Comparison of ENCODE assay signal across 17 cellular contexts in the genomic region with DNA sequence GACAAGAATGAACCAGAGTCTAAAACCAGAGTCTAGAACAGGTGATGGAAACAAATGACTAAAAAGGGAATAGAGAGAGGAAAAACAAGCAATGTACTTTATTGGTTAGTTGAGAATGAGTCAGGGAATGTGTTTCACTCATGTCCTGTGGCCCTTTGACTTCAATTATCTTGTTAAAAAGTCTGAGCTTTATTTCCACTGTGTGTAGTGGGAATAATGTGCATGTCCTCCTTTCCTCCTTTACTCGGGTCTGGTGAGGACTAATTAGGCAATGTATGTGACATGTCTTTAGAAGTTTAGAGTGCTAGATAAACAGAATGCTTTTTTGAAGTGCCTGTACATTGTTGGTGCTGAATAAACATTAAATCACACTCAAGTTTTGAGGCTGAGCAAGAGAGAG. TPM values are rescaled to one million over a fixed set of nuclear protein-coding genes. Genes with fewer than 3 reads are reported as not detected.
DNase-seq lines count a peak whose midpoint lies in the region; ATAC-seq and TF ChIP-seq lines count a peak whose summit lies in the region.
"Had no signal": no experiment of that assay in that cellular context is flagged by ENCODE, and none has a peak within 500 bp of the region (broad histone marks: within the 10 kb centered on the region; RNA-seq: fewer than 3 reads in every experiment).

No MANE protein-coding gene starts in this region.

- H3K9me2 ChIP-seq in GM23338 (ENCODE audit: insufficient read depth) = no peaks in the 10 kb centered on the region

- H3K36me3 ChIP-seq in GM23338 (ENCODE audit: insufficient read depth) (peaks cover 8% of the 10 kb centered on the region; the same call in 1 of the 2 replicates), muscle layer of colon (ENCODE audit: insufficient read depth, low read length) (no peaks in the 10 kb centered on the region)
- no peaks in the 10 kb centered on the region for H3K36me3 ChIP-seq in naive thymus-derived CD4-positive, alpha-beta T cell (ENCODE audit: control insufficient read depth in 2 of 3, insufficient read depth in 3 of 3, low read length in 3 of 3)

- H3K27ac ChIP-seq in GM23338 (ENCODE audit: low read depth) = no peak overlapping the region
- peak overlapping the region; percentile 65 for H3K27ac ChIP-seq in muscle layer of colon (ENCODE audit: low read depth, low read length)
- H3K27ac ChIP-seq in naive thymus-derived CD4-positive, alpha-beta T cell (ENCODE audit: low read depth, low read length) = no peak overlapping the region
- H3K27ac ChIP-seq: epithelial cell of prostate had no signal

- no peaks in the 10 kb centered on the region for H3K9me3 Mint-ChIP-seq in GM23338
- peaks cover 0 to 29% (median 4%) of the 10 kb centered on the region in 11 donors for H3K9me3 Mint-ChIP-seq in naive thymus-derived CD4-positive, alpha-beta T cell

- H3K4me1 Mint-ChIP-seq in GM23338 = peaks cover 9% of the 10 kb centered on the region
- H3K4me1 Mint-ChIP-seq in naive thymus-derived CD4-positive, alpha-beta T cell = no peaks in the 10 kb centered on the region
- H3K4me1 Mint-ChIP-seq: activated naive CD8-positive, alpha-beta T cell treated with anti-CD3 and anti-CD28 coated beads for 36 hours; central memory CD8-positive, alpha-beta T cell; IgD-negative memory B cell; stimulated activated effector memory CD8-positive, alpha-beta T cell treated with anti-CD3 and anti-CD28 coated beads, Interleukin-12 subunit alpha, Interleukin-12 subunit beta, amount 100 ng/mL, for 72 hours had no signal

- H2AFZ ChIP-seq in GM23338 = no peak overlapping the region

- no peaks in the 10 kb centered on the region for H3K36me3 Mint-ChIP-seq in GM23338 (ENCODE audit: low read depth)
- no peaks in the 10 kb centered on the region for H3K36me3 Mint-ChIP-seq in naive thymus-derived CD4-positive, alpha-beta T cell
- H3K36me3 Mint-ChIP-seq: activated naive CD8-positive, alpha-beta T cell treated with anti-CD3 and anti-CD28 coated beads for 36 hours; IgD-negative memory B cell; stimulated activated effector memory CD8-positive, alpha-beta T cell treated with anti-CD3 and anti-CD28 coated beads, Interleukin-12 subunit alpha, Interleukin-12 subunit beta, amount 100 ng/mL, for 72 hours had no signal

- H3K4me3 ChIP-seq in GM23338 (no peak overlapping the region), muscle layer of colon (ENCODE audit: low read depth in 1 of 2, low read length in 2 of 2) (peak overlapping the region in 1 of 2 donors; percentile 57)
- H3K4me3 ChIP-seq in naive thymus-derived CD4-positive, alpha-beta T cell (ENCODE audit: low read length) = no peak overlapping the region

- H3K4me3 Mint-ChIP-seq in GM23338 = no peak overlapping the region
- H3K4me3 Mint-ChIP-seq in naive thymus-derived CD4-positive, alpha-beta T cell = no peak overlapping the region
- H3K4me3 Mint-ChIP-seq: activated naive CD8-positive, alpha-beta T cell treated with anti-CD3 and anti-CD28 coated beads for 36 hours; activated T-cell treated with anti-CD3 and anti-CD28 coated beads, Interleukin-2, amount 50 U/mL, for 4 hours; central memory CD8-positive, alpha-beta T cell; IgD-negative memory B cell; stimulated activated effector memory CD8-positive, alpha-beta T cell treated with anti-CD3 and anti-CD28 coated beads, Interleukin-12 subunit alpha, Interleukin-12 subunit beta, amount 100 ng/mL, for 72 hours had no signal

- H3F3A ChIP-seq in GM23338 (replicated peaks; ENCODE audit: low read depth) = no peaks in the 10 kb centered on the region

- no peaks in the 10 kb centered on the region for H3K79me2 ChIP-seq in GM23338 (replicated peaks; ENCODE audit: insufficient read depth)

- no peaks in the 10 kb centered on the region for H3K27me3 ChIP-seq in GM23338 (ENCODE audit: insufficient read depth)
- H3K27me3 ChIP-seq in muscle layer of colon (ENCODE audit: control insufficient read depth in 1 of 2, insufficient read depth in 2 of 2, low read length in 2 of 2) = no peaks in the 10 kb centered on the region
- no peaks in the 10 kb centered on the region for H3K27me3 ChIP-seq in naive thymus-derived CD4-positive, alpha-beta T cell (ENCODE audit: control insufficient read depth in 2 of 2, insufficient read depth in 2 of 2, low read length in 2 of 2)

- H4K20me1 ChIP-seq in GM23338 (replicated peaks; ENCODE audit: insufficient read depth) = no peaks in the 10 kb centered on the region

- peaks cover 9% of the 10 kb centered on the region; the same call in 1 of the 2 replicates for H3K4me1 ChIP-seq in GM23338 (ENCODE audit: insufficient read depth)
- peaks cover 26% of the 10 kb centered on the region for H3K4me1 ChIP-seq in muscle layer of colon (ENCODE audit: insufficient read depth, low read length)
- no peaks in the 10 kb centered on the region for H3K4me1 ChIP-seq in naive thymus-derived CD4-positive, alpha-beta T cell (ENCODE audit: control insufficient read depth in 2 of 2, insufficient read depth in 2 of 2, low read length in 2 of 2)

- ATAC-seq in GM23338 (no peak), Right ventricle myocardium inferior (no peak)
- no peak for ATAC-seq in naive thymus-derived CD4-positive, alpha-beta T cell
- ATAC-seq: activated T-cell treated with anti-CD3 and anti-CD28 coated beads, Interleukin-2, amount 50 U/mL, for 4 hours; stimulated activated effector memory CD8-positive, alpha-beta T cell treated with anti-CD3 and anti-CD28 coated beads, Interleukin-12 subunit alpha, Interleukin-12 subunit beta, amount 100 ng/mL, for 72 hours had no signal

- no peaks in the 10 kb centered on the region for H3K27me3 Mint-ChIP-seq in GM23338 (ENCODE audit: insufficient read depth, low read depth, poor library complexity)
- H3K27me3 Mint-ChIP-seq in naive thymus-derived CD4-positive, alpha-beta T cell = no peaks in the 10 kb centered on the region
- H3K27me3 Mint-ChIP-seq: activated naive CD8-positive, alpha-beta T cell treated with anti-CD3 and anti-CD28 coated beads for 36 hours; central memory CD8-positive, alpha-beta T cell; IgD-negative memory B cell had no signal

- POLR2A ChIA-PET in naive thymus-derived CD4-positive, alpha-beta T cell (lab: Charles Lee) = no interaction called here

- CTCF ChIA-PET in naive thymus-derived CD4-positive, alpha-beta T cell (lab: Charles Lee) = no interaction called here

- intact Hi-C loops in Right ventricle myocardium inferior (cut with DNase I) = no loop called here
- intact Hi-C loops in naive thymus-derived CD4-positive, alpha-beta T cell (cut with micrococcal nuclease) = no loop called here

- no peaks in the 10 kb centered on the region for H3K9me3 ChIP-seq in muscle layer of colon (ENCODE audit: low read length)
- no peaks in the 10 kb centered on the region for H3K9me3 ChIP-seq in naive thymus-derived CD4-positive, alpha-beta T cell (ENCODE audit: control insufficient read depth in 2 of 3, low read length in 3 of 3)

- H3K9ac ChIP-seq in muscle layer of colon (ENCODE audit: low read length) = peak overlapping the region; percentile 5

- DNase-seq in AG08395 (ENCODE audit: low spot score) (peak; percentile 9), GM23338 (ENCODE audit: low spot score) (no peak), cerebellar cortex (ENCODE audit: low spot score) (peak; percentile 42), AML-193 (lab: John Stamatoyannopoulos, UW) (no peak), Right ventricle myocardium inferior (ENCODE audit: missing footprints) (no peak), T-helper 9 cell (no peak)
- no peak for DNase-seq in naive thymus-derived CD4-positive, alpha-beta T cell
- DNase-seq: activated CD4-positive, alpha-beta T cell treated with anti-CD3 and anti-CD28 coated beads, Interleukin-2, amount 50 U/mL, for 48 hours; activated naive CD8-positive, alpha-beta T cell treated with anti-CD3 and anti-CD28 coated beads for 36 hours; activated T-cell treated with anti-CD3 and anti-CD28 coated beads, Interleukin-2, amount 50 U/mL, for 4 hours; NCI-H226; OCI-M1 had no signal

- no peak overlapping the region for H3K27ac Mint-ChIP-seq in GM23338
- H3K27ac Mint-ChIP-seq in naive thymus-derived CD4-positive, alpha-beta T cell = no peak overlapping the region
- H3K27ac Mint-ChIP-seq: activated naive CD8-positive, alpha-beta T cell treated with anti-CD3 and anti-CD28 coated beads for 36 hours; IgD-negative memory B cell; stimulated activated effector memory CD8-positive, alpha-beta T cell treated with anti-CD3 and anti-CD28 coated beads, Interleukin-12 subunit alpha, Interleukin-12 subunit beta, amount 100 ng/mL, for 72 hours had no signal

- TF ChIP-seq CTCF in GM23338 (conservative IDR thresholded peaks at IDR 0.05; ENCODE audit: low read depth in 2 of 2) = no peak

- H3K4me2 ChIP-seq in GM23338 = 0 out of 2 replicates have a peak overlapping the region, but pooled peaks have one; percentile 4

RNA-seq across cellular contexts. Expression of a gene that starts 21.3 kb away (rescaled TPM):
- 1.6 and 2.0 TPM in 2 replicates for total RNA-seq in GM23338 (2014; rRNA removed; shearing (Covaris generic))
- 1.4 and 2.9 TPM in 2 replicates for polyA plus RNA-seq in GM23338 (2016; fragmentation: Nextera tagmentation; extraction: Ambion mirVana)
- total RNA-seq in Right ventricle myocardium inferior = 5.0 TPM
- not detected for total RNA-seq in naive thymus-derived CD4-positive, alpha-beta T cell
- not detected for polyA plus RNA-seq in naive thymus-derived CD4-positive, alpha-beta T cell
- total RNA-seq: activated naive CD8-positive, alpha-beta T cell treated with anti-CD3 and anti-CD28 coated beads for 36 hours; activated T-cell treated with anti-CD3 and anti-CD28 coated beads, Interleukin-2, amount 50 U/mL, for 4 hours had no signal

Comparison
In these comparisons a context has a peak if more than half of its experiments do, and no peak if none do; other contexts are left out.
1. DNase-seq: peak in AG08395 (single experiment) and cerebellar cortex (single experiment); none in GM23338 (single experiment), AML-193 (0 of 2), Right ventricle myocardium inferior (single experiment), naive thymus-derived CD4-positive, alpha-beta T cell (0 of 9) and T-helper 9 cell (single experiment).